Comparison of ENCODE assay signal across 1 cellular context in the genomic region with DNA sequence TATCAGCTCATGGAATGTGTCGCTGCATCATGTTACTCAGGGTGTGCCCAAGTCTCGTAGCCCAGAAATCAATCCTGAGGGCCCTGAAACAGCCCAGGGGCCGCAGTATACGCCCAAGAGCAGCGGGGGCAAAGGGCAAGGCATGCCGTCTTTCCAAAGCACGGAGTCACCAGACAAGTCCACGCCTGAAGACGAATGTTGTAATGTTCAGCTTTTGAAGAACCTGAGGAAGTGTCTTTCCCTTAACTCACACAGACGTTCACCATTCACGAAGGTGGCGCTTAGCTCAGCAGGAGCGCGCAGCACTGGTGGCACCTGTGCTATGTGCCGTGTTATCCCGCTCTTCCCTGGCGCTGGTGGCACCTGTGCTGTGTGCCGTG.
TF ChIP-seq lines count a peak whose summit lies in the region.

No MANE protein-coding gene starts in this region.

TF ChIP-seq in K562, 482 proteins besides CTCF, POLR2A, EP300 and RAD21 (continued from another document):
- 0 out of 2 replicates have a peak, but pooled peaks have one; percentile 32 for TF ChIP-seq POLR2G (IDR thresholded peaks at IDR 0.05; ENCODE audit: low read depth, low read length)
